Comparison of ENCODE assay signal across 12 cellular contexts in the genomic region with DNA sequence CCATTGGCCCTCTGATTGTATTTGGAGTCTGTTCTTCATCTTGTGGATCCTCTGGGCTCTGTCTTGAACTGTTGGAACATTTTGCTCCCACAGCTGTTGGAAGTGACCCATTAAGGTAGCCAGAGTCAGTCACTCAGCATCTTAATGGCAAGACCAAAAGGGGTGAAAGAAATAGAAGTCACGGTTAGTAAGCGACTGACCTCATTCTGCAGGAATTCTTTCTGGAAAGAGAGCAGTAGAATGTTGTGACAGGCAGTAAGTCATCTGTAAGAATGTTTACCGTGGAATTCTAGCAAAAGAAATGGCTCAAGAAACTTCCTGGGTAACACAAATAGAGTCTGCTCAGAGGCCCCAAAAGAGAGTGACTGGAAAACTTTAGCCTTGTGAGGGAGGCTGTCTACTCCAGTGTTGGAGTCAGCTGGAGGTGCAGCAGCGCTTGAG. TPM values are rescaled to one million over a fixed set of nuclear protein-coding genes. Genes with fewer than 3 reads are reported as not detected.
A peak's percentile ranks its signal among the peaks of the same experiment; 100 is the strongest.
DNase-seq lines count a peak whose midpoint lies in the region; ATAC-seq, FAIRE-seq and TF ChIP-seq lines count a peak whose summit lies in the region.
"Had no signal": no experiment of that assay in that cellular context is flagged by ENCODE, and none has a peak within 500 bp of the region (broad histone marks: within the 10 kb centered on the region; RNA-seq: fewer than 3 reads in every experiment).

No MANE protein-coding gene starts in this region.

- ATAC-seq in GM23338 (no peak), HG03097 (IDR thresholded peaks at IDR 0.05; ENCODE audit: low FRiP score, unreplicated experiment) (no peak)
- ATAC-seq: HCT116, T-helper 17 cell had no signal

- peak; percentile 73 for FAIRE-seq in endometrium (lab: Jason Lieb, UNC)

- H3K36me3 ChIP-seq in ACC112 (ENCODE audit: insufficient read depth, low read length) (no peaks in the 10 kb centered on the region), muscle layer of colon (ENCODE audit: insufficient read depth, low read length) (no peaks in the 10 kb centered on the region), GM23338 (ENCODE audit: insufficient read depth) (no peaks in the 10 kb centered on the region)

- no peak overlapping the region for H3K4me2 ChIP-seq in GM23338

- no peaks in the 10 kb centered on the region; the same call in 2 of the 3 replicates for H3K4me1 Mint-ChIP-seq in GM23338
- H3K4me1 Mint-ChIP-seq: CD14-positive monocyte had no signal

- H3K9me3 Mint-ChIP-seq in GM23338, result no peaks in the 10 kb centered on the region

- H3K27me3 Mint-ChIP-seq in GM23338 (ENCODE audit: insufficient read depth, low read depth, poor library complexity), result no peaks in the 10 kb centered on the region

- no peak overlapping the region for H3K4me3 Mint-ChIP-seq in GM23338
- H3K4me3 Mint-ChIP-seq: CD14-positive monocyte, T-helper 17 cell had no signal

- no peak for TF ChIP-seq CTCF in GM23338 (conservative IDR thresholded peaks at IDR 0.05; ENCODE audit: low read depth in 2 of 2)

- DNase-seq in GM23338 (ENCODE audit: low spot score) (no peak), NCI-H69 (lab: John Stamatoyannopoulos, UW) (no peak), NCI-H187 (lab: John Stamatoyannopoulos, UW) (no peak)
- DNase-seq: activated T-cell treated with anti-CD3 and anti-CD28 coated beads, Interleukin-2, amount 50 U/mL, for 1 hour; T-helper 17 cell had no signal

- H3K27me3 ChIP-seq in ACC112 (ENCODE audit: insufficient read depth, low read length) (no peaks in the 10 kb centered on the region), muscle layer of colon (ENCODE audit: control insufficient read depth in 1 of 2, insufficient read depth in 2 of 2, low read length in 2 of 2) (no peaks in the 10 kb centered on the region), GM23338 (ENCODE audit: insufficient read depth) (no peaks in the 10 kb centered on the region)

- no peaks in the 10 kb centered on the region for H3K36me3 Mint-ChIP-seq in GM23338 (ENCODE audit: low read depth)
- H3K36me3 Mint-ChIP-seq: CD14-positive monocyte had no signal

- no peak for TF ChIP-seq RAD21 in Ishikawa (IDR thresholded peaks at IDR 0.05; ENCODE audit: low read depth)

- peak; percentile 71; the same call in 1 of the 2 replicates for TF ChIP-seq EP300 in Ishikawa (IDR thresholded peaks at IDR 0.05; ENCODE audit: borderline replicate concordance)

- H3K4me1 ChIP-seq in ACC112 (ENCODE audit: control insufficient read depth, insufficient read depth, low read length, unreplicated experiment) (peaks cover 27% of the 10 kb centered on the region), muscle layer of colon (ENCODE audit: insufficient read depth, low read length) (peaks cover 40% of the 10 kb centered on the region), GM23338 (ENCODE audit: insufficient read depth) (no peaks in the 10 kb centered on the region)

- H3K27ac Mint-ChIP-seq in GM23338, result no peak overlapping the region
- H3K27ac Mint-ChIP-seq: CD14-positive monocyte, T-helper 17 cell had no signal

- H3K79me2 ChIP-seq in ACC112 (ENCODE audit: control insufficient read depth, insufficient read depth, low read length, unreplicated experiment), result no peaks in the 10 kb centered on the region
- no peaks in the 10 kb centered on the region for H3K79me2 ChIP-seq in GM23338 (replicated peaks; ENCODE audit: insufficient read depth)

- H4K20me1 ChIP-seq in GM23338 (replicated peaks; ENCODE audit: insufficient read depth), result no peaks in the 10 kb centered on the region

- no peaks in the 10 kb centered on the region for H3F3A ChIP-seq in GM23338 (replicated peaks; ENCODE audit: low read depth)

- H2AFZ ChIP-seq in ACC112 (ENCODE audit: low read length, unreplicated experiment) (peak overlapping the region; percentile 2), GM23338 (no peak overlapping the region)

- H3K9me3 ChIP-seq in muscle layer of colon (ENCODE audit: low read length), result no peaks in the 10 kb centered on the region

- H3K27ac ChIP-seq in ACC112 (ENCODE audit: low read depth, low read length) (peak overlapping the region; percentile 67), muscle layer of colon (ENCODE audit: low read depth, low read length) (peak overlapping the region; percentile 77), GM23338 (ENCODE audit: low read depth) (no peak overlapping the region)

- H3K9ac ChIP-seq in muscle layer of colon (ENCODE audit: low read length), result no peak overlapping the region

- no peak overlapping the region for H3K4me3 ChIP-seq in ACC112 (ENCODE audit: low read depth, low read length)
- H3K4me3 ChIP-seq in muscle layer of colon (ENCODE audit: low read depth in 1 of 2, low read length in 2 of 2), result no peak overlapping the region
- no peak overlapping the region for H3K4me3 ChIP-seq in GM23338

- no peaks in the 10 kb centered on the region; the same call in 1 of the 2 replicates for H3K9me2 ChIP-seq in GM23338 (ENCODE audit: insufficient read depth)

TF ChIP-seq in Ishikawa, 13 proteins besides CTCF, POLR2A, EP300 and RAD21 (continues in another document):
- TF ChIP-seq, protein P1, sequence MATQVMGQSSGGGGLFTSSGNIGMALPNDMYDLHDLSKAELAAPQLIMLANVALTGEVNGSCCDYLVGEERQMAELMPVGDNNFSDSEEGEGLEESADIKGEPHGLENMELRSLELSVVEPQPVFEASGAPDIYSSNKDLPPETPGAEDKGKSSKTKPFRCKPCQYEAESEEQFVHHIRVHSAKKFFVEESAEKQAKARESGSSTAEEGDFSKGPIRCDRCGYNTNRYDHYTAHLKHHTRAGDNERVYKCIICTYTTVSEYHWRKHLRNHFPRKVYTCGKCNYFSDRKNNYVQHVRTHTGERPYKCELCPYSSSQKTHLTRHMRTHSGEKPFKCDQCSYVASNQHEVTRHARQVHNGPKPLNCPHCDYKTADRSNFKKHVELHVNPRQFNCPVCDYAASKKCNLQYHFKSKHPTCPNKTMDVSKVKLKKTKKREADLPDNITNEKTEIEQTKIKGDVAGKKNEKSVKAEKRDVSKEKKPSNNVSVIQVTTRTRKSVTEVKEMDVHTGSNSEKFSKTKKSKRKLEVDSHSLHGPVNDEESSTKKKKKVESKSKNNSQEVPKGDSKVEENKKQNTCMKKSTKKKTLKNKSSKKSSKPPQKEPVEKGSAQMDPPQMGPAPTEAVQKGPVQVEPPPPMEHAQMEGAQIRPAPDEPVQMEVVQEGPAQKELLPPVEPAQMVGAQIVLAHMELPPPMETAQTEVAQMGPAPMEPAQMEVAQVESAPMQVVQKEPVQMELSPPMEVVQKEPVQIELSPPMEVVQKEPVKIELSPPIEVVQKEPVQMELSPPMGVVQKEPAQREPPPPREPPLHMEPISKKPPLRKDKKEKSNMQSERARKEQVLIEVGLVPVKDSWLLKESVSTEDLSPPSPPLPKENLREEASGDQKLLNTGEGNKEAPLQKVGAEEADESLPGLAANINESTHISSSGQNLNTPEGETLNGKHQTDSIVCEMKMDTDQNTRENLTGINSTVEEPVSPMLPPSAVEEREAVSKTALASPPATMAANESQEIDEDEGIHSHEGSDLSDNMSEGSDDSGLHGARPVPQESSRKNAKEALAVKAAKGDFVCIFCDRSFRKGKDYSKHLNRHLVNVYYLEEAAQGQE (IDR thresholded peaks at IDR 0.05; ENCODE audit: low read depth), result no peak
- TF ChIP-seq TAF1 (IDR thresholded peaks at IDR 0.05; ENCODE audit: low read depth), result no peak
- TF ChIP-seq CEBPB (IDR thresholded peaks at IDR 0.05), result no peak
- TF ChIP-seq YY1 (IDR thresholded peaks at IDR 0.05; ENCODE audit: low read depth), result no peak
- no peak for TF ChIP-seq EGR1 (IDR thresholded peaks at IDR 0.05)
- no peak for TF ChIP-seq ZBTB7A (IDR thresholded peaks at IDR 0.05; ENCODE audit: low read depth)
- peak; percentile 36; the same call in 1 of the 2 replicates for TF ChIP-seq NFIC (IDR thresholded peaks at IDR 0.05)
- peak; percentile 63 for TF ChIP-seq TCF12 (IDR thresholded peaks at IDR 0.05; ENCODE audit: low read depth)
- TF ChIP-seq TEAD4 (IDR thresholded peaks at IDR 0.05), result peak; percentile 90

TF ChIP-seq in GM23338, 12 proteins besides CTCF, POLR2A, EP300 and RAD21:
- TF ChIP-seq EZH2 (IDR thresholded peaks at IDR 0.05; ENCODE audit: low read depth, unreplicated experiment) (no peak), STAT1 (IDR thresholded peaks at IDR 0.05; ENCODE audit: unreplicated experiment) (no peak), EZH2phosphoT487 (IDR thresholded peaks at IDR 0.05; ENCODE audit: unreplicated experiment) (no peak)
TF ChIP-seq in GM23338: peak in this region for 0.

RNA-seq across cellular contexts. Expression of a gene that starts 28.6 kb away (rescaled TPM):
- 2.7 and 3.7 TPM in 2 replicates for total RNA-seq in GM23338 (2014; rRNA removed; shearing (Covaris generic))
- polyA plus RNA-seq in GM23338 (2016; fragmentation: Nextera tagmentation; extraction: Ambion mirVana), result 0.89 and 1.0 TPM in 2 replicates
- total RNA-seq: T-helper 17 cell had no signal
